In the genomic region with DNA sequence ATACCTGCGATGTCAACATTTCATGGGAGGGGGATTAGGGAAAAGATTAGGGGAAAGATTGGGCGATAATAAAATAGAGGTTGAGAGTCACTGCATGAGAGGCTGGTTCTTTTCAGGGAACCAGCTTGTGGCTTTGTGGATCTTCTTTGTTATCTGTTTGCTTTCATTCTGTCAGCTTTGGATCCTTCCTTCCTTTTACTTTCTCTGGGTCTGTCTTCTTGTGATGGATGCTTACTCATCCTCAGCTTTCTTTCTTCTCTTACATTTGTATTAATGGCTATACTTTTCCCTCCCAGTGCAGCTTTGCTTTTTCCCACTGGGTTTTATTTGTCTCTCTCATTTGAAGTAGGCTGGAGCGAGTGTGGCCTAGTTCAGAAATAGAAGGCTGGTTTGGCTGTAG, we compare ENCODE assay signal across 20 cellular contexts. TPM values are rescaled to one million over a fixed set of nuclear protein-coding genes. Genes with fewer than 3 reads are reported as not detected.
DNase-seq lines count a peak whose midpoint lies in the region; ATAC-seq and TF ChIP-seq lines count a peak whose summit lies in the region.
"Had no signal": no experiment of that assay in that cellular context is flagged by ENCODE, and none has a peak within 500 bp of the region (broad histone marks: within the 10 kb centered on the region; RNA-seq: fewer than 3 reads in every experiment).

No MANE protein-coding gene starts in this region.

- no peaks in the 10 kb centered on the region for H3K9me2 ChIP-seq in Karpas-422 (replicated peaks; ENCODE audit: insufficient read depth, low read length)

- H3K9ac ChIP-seq in Karpas-422 (ENCODE audit: low read length) = no peak overlapping the region

- peak overlapping the region; percentile 82 for H3K27ac Mint-ChIP-seq in activated naive CD4-positive, alpha-beta T cell treated with anti-CD3 and anti-CD28 coated beads, Interleukin-2, amount 50 U/mL, for 24 hours
- peak overlapping the region; percentile 42 for H3K27ac Mint-ChIP-seq in activated T-helper 1 cell treated with anti-CD3 and anti-CD28 coated beads, Interleukin-12 subunit alpha, Interleukin-12 subunit beta, Interleukin-2, Interleukin-4 antibody, amounts not matched to agents 30 ng/mL and 10 ng/mL and 1 ng/mL, durations not matched to agents 14 hours and 24 hours and 36 hours
- H3K27ac Mint-ChIP-seq in stimulated activated naive CD8-positive, alpha-beta T cell treated with anti-CD3 and anti-CD28 coated beads, Interleukin-15, amount 100 ng/mL, for 72 hours = peak overlapping the region; percentile 19 to 79
- H3K27ac Mint-ChIP-seq: IgD-negative memory B cell; stimulated activated naive B cell treated with anti-CD40 and anti-IgM and Interleukin-4, amounts not matched to agents 10 μg/mL and 1 μg/mL and 100 μg/mL, for 72 hours had no signal

- peaks cover 1% of the 10 kb centered on the region for H3K36me3 Mint-ChIP-seq in activated naive CD4-positive, alpha-beta T cell treated with anti-CD3 and anti-CD28 coated beads, Interleukin-2, amount 50 U/mL, for 24 hours
- peaks cover 1% of the 10 kb centered on the region for H3K36me3 Mint-ChIP-seq in activated T-helper 1 cell treated with anti-CD3 and anti-CD28 coated beads, Interleukin-12 subunit alpha, Interleukin-12 subunit beta, Interleukin-2, Interleukin-4 antibody, amounts not matched to agents 30 ng/mL and 10 ng/mL and 1 ng/mL, durations not matched to agents 14 hours and 24 hours and 36 hours (ENCODE audit: low read depth)

- H3K36me3 ChIP-seq in Karpas-422 (ENCODE audit: insufficient read depth, low read length) (no peaks in the 10 kb centered on the region), stomach (peaks cover 0 to 5% (median 2%) of the 10 kb centered on the region in 4 donors)
- H3K36me3 ChIP-seq: thyroid gland had no signal

- no peak for TF ChIP-seq EP300 in stomach (IDR thresholded peaks at IDR 0.05)

- no peak overlapping the region for H3K4me2 ChIP-seq in Karpas-422 (ENCODE audit: low read depth, low read length, poor library complexity, severe bottlenecking)

- no peaks in the 10 kb centered on the region for H3K27me3 Mint-ChIP-seq in activated naive CD4-positive, alpha-beta T cell treated with anti-CD3 and anti-CD28 coated beads, Interleukin-2, amount 50 U/mL, for 24 hours
- no peaks in the 10 kb centered on the region for H3K27me3 Mint-ChIP-seq in activated T-helper 1 cell treated with anti-CD3 and anti-CD28 coated beads, Interleukin-12 subunit alpha, Interleukin-12 subunit beta, Interleukin-2, Interleukin-4 antibody, amounts not matched to agents 30 ng/mL and 10 ng/mL and 1 ng/mL, durations not matched to agents 14 hours and 24 hours and 36 hours (ENCODE audit: insufficient read depth)
- no peaks in the 10 kb centered on the region for H3K27me3 Mint-ChIP-seq in stimulated activated naive CD8-positive, alpha-beta T cell treated with anti-CD3 and anti-CD28 coated beads, Interleukin-15, amount 100 ng/mL, for 72 hours
- H3K27me3 Mint-ChIP-seq: IgD-negative memory B cell; memory B cell; stimulated activated naive B cell treated with anti-CD40 and anti-IgM and Interleukin-4, amounts not matched to agents 10 μg/mL and 1 μg/mL and 100 μg/mL, for 72 hours had no signal

- no peak overlapping the region for H2AFZ ChIP-seq in Karpas-422 (ENCODE audit: low read length)

- peak overlapping the region; percentile 2 for H3K4me3 Mint-ChIP-seq in activated naive CD4-positive, alpha-beta T cell treated with anti-CD3 and anti-CD28 coated beads, Interleukin-2, amount 50 U/mL, for 24 hours
- H3K4me3 Mint-ChIP-seq in activated T-helper 1 cell treated with anti-CD3 and anti-CD28 coated beads, Interleukin-12 subunit alpha, Interleukin-12 subunit beta, Interleukin-2, Interleukin-4 antibody, amounts not matched to agents 30 ng/mL and 10 ng/mL and 1 ng/mL, durations not matched to agents 14 hours and 24 hours and 36 hours = no peak overlapping the region
- H3K4me3 Mint-ChIP-seq in stimulated activated naive CD8-positive, alpha-beta T cell treated with anti-CD3 and anti-CD28 coated beads, Interleukin-15, amount 100 ng/mL, for 72 hours = peak overlapping the region in 1 of 2 donors; percentile 58
- H3K4me3 Mint-ChIP-seq: memory B cell; stimulated activated naive B cell treated with anti-CD40 and anti-IgM and Interleukin-4, amounts not matched to agents 10 μg/mL and 1 μg/mL and 100 μg/mL, for 72 hours had no signal

- peaks cover 98% of the 10 kb centered on the region for H3K79me2 ChIP-seq in Karpas-422 (ENCODE audit: low read length)

- H3K27ac ChIP-seq in Karpas-422 (ENCODE audit: low read length) (0 out of 2 replicates have a peak overlapping the region, but pooled peaks have one; percentile 5), stomach (no peak overlapping the region)
- H3K27ac ChIP-seq: skin epidermis, thyroid gland had no signal

- DNase-seq in activated naive CD4-positive, alpha-beta T cell (lab: John Stamatoyannopoulos, UW) = no peak
- DNase-seq in Karpas-422 (no peak), stomach (no peak)
- DNase-seq in activated T-helper 1 cell treated with anti-CD3 and anti-CD28 coated beads, Interleukin-12 subunit alpha, Interleukin-12 subunit beta, Interleukin-2, Interleukin-4 antibody, amounts not matched to agents 30 ng/mL and 10 ng/mL and 1 ng/mL, durations not matched to agents 14 hours and 24 hours and 36 hours (ENCODE audit: low spot score) = no peak
- DNase-seq in stimulated activated naive CD8-positive, alpha-beta T cell treated with anti-CD3 and anti-CD28 coated beads, Interleukin-15, amount 100 ng/mL, for 72 hours = no peak
- no peak for DNase-seq in activated CD8-positive, alpha-beta memory T cell treated with anti-CD3 and anti-CD28 coated beads, Interleukin-2, amount 50 U/mL, for 48 hours
- DNase-seq: activated effector memory CD4-positive, alpha-beta T cell treated with Interleukin-2 at 50 U/mL for 16 hours; aorta; caudate nucleus; DMS79; NCI-H2171; NCI-H526 treated with DMSO at 0.1 percent for 48 hours; nucleus accumbens; stimulated activated naive B cell treated with anti-CD40 and anti-IgM and Interleukin-4, amounts not matched to agents 10 μg/mL and 1 μg/mL and 100 μg/mL, for 72 hours; thyroid gland had no signal

- peaks cover 5% of the 10 kb centered on the region; the same call in 1 of the 2 replicates for H4K20me1 ChIP-seq in Karpas-422 (ENCODE audit: insufficient read depth, low read depth, low read length)

- H3K4me1 ChIP-seq in Karpas-422 (ENCODE audit: low read length) (peaks cover 27% of the 10 kb centered on the region), stomach (peaks cover 9 to 27% (median 19%) of the 10 kb centered on the region in 4 donors)
- H3K4me1 ChIP-seq: thyroid gland had no signal

- H3K27me3 ChIP-seq in Karpas-422 (ENCODE audit: low read length) = no peaks in the 10 kb centered on the region
- H3K27me3 ChIP-seq in stomach = no peaks in the 10 kb centered on the region
- H3K27me3 ChIP-seq: thyroid gland had no signal

- peaks cover 85% of the 10 kb centered on the region for H3K4me1 Mint-ChIP-seq in activated naive CD4-positive, alpha-beta T cell treated with anti-CD3 and anti-CD28 coated beads, Interleukin-2, amount 50 U/mL, for 24 hours
- peaks cover 69% of the 10 kb centered on the region for H3K4me1 Mint-ChIP-seq in activated T-helper 1 cell treated with anti-CD3 and anti-CD28 coated beads, Interleukin-12 subunit alpha, Interleukin-12 subunit beta, Interleukin-2, Interleukin-4 antibody, amounts not matched to agents 30 ng/mL and 10 ng/mL and 1 ng/mL, durations not matched to agents 14 hours and 24 hours and 36 hours (ENCODE audit: low read depth)
- H3K4me1 Mint-ChIP-seq in stimulated activated naive CD8-positive, alpha-beta T cell treated with anti-CD3 and anti-CD28 coated beads, Interleukin-15, amount 100 ng/mL, for 72 hours = peaks cover 82% of the 10 kb centered on the region

- WGBS in stomach, 5 donors = 94 to 98% (median 95%) methylated on average over 3 of the region's 3 CpGs

- intact Hi-C loops in activated T-helper 1 cell treated with anti-CD3 and anti-CD28 coated beads, Interleukin-12 subunit alpha, Interleukin-12 subunit beta, Interleukin-2, Interleukin-4 antibody, amounts not matched to agents 30 ng/mL and 10 ng/mL and 1 ng/mL, durations not matched to agents 14 hours and 24 hours and 36 hours (cut with micrococcal nuclease) = loop anchor here (2.0 kb wide), 1 partner anchor 13 kb away; no protein-coding TSS in a partner anchor
- intact Hi-C loops in stomach (cut with DNase I; ENCODE audit: low total_unique reads) = no loop called here

- no peak for ATAC-seq in stimulated activated naive CD8-positive, alpha-beta T cell treated with anti-CD3 and anti-CD28 coated beads, Interleukin-15, amount 100 ng/mL, for 72 hours
- ATAC-seq: HCT116; stimulated activated naive B cell treated with anti-CD40 and anti-IgM and Interleukin-4, amounts not matched to agents 10 μg/mL and 1 μg/mL and 100 μg/mL, for 72 hours had no signal

- no peak for TF ChIP-seq CTCF in stomach (IDR thresholded peaks at IDR 0.05)

- H3K9me3 Mint-ChIP-seq in activated naive CD4-positive, alpha-beta T cell treated with anti-CD3 and anti-CD28 coated beads, Interleukin-2, amount 50 U/mL, for 24 hours = no peaks in the 10 kb centered on the region
- no peaks in the 10 kb centered on the region for H3K9me3 Mint-ChIP-seq in activated T-helper 1 cell treated with anti-CD3 and anti-CD28 coated beads, Interleukin-12 subunit alpha, Interleukin-12 subunit beta, Interleukin-2, Interleukin-4 antibody, amounts not matched to agents 30 ng/mL and 10 ng/mL and 1 ng/mL, durations not matched to agents 14 hours and 24 hours and 36 hours
- no peaks in the 10 kb centered on the region for H3K9me3 Mint-ChIP-seq in stimulated activated naive CD8-positive, alpha-beta T cell treated with anti-CD3 and anti-CD28 coated beads, Interleukin-15, amount 100 ng/mL, for 72 hours
- H3K9me3 Mint-ChIP-seq: IgD-negative memory B cell; memory B cell; stimulated activated naive B cell treated with anti-CD40 and anti-IgM and Interleukin-4, amounts not matched to agents 10 μg/mL and 1 μg/mL and 100 μg/mL, for 72 hours had no signal

- H3K9me3 ChIP-seq in Karpas-422 (ENCODE audit: low read length) = no peaks in the 10 kb centered on the region
- H3K9me3 ChIP-seq in stomach = no peaks in the 10 kb centered on the region
- H3K9me3 ChIP-seq: thyroid gland had no signal

- TF ChIP-seq POLR2A in stomach (IDR thresholded peaks at IDR 0.05) = no peak

- H3K4me3 ChIP-seq in Karpas-422 (ENCODE audit: low read length) (no peak overlapping the region), stomach (no peak overlapping the region)
- H3K4me3 ChIP-seq: skin epidermis, thyroid gland had no signal

RNA-seq across cellular contexts. Expression of a gene that starts 47.1 kb away (rescaled TPM):
- 30.6 and 42.1 TPM in 2 replicates for total RNA-seq in Karpas-422 (2014; rRNA removed; shearing (Covaris generic); ENCODE audit: low replicate concordance)
- total RNA-seq in activated T-helper 1 cell treated with anti-CD3 and anti-CD28 coated beads, Interleukin-12 subunit alpha, Interleukin-12 subunit beta, Interleukin-2, Interleukin-4 antibody, amounts not matched to agents 30 ng/mL and 10 ng/mL and 1 ng/mL, durations not matched to agents 14 hours and 24 hours and 36 hours = 63.5 and 66.7 TPM in 2 replicates
- total RNA-seq in stomach = 100 to 1,000 TPM in 1 of 5 donors, 10 to 100 TPM in 4; 14.0 to 103 (median 25.5) TPM
- 1 to 10 TPM; 3.8 to 7.3 (median 7.1) TPM for polyA plus RNA-seq in stomach
